Comparison of ENCODE assay signal across 8 cellular contexts in genomic region chr1:43707191-43708005, GRCh38. TPM values are rescaled to one million over a fixed set of nuclear protein-coding genes. Genes with fewer than 3 reads are reported as not detected.
DNase-seq lines count a peak whose midpoint lies in the region; ATAC-seq and TF ChIP-seq lines count a peak whose summit lies in the region.

A gene with protein sequence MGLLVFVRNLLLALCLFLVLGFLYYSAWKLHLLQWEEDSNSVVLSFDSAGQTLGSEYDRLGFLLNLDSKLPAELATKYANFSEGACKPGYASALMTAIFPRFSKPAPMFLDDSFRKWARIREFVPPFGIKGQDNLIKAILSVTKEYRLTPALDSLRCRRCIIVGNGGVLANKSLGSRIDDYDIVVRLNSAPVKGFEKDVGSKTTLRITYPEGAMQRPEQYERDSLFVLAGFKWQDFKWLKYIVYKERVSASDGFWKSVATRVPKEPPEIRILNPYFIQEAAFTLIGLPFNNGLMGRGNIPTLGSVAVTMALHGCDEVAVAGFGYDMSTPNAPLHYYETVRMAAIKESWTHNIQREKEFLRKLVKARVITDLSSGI (plus strand): TSS chr1:43707536. CDS start chr1:43736263, 28,727 bp downstream.

- peak within 1 kb of the TSS; percentile 78 for H3K4me3 ChIP-seq in WI38 (ENCODE audit: low read depth, low read length)
- peak within 1 kb of the TSS; percentile 65 to 89 (median 76) for H3K4me3 ChIP-seq in mammary epithelial cell (replicated peaks in 1 of 3; ENCODE audit: insufficient read depth in 1 of 3, low read depth in 2 of 3, low read length in 3 of 3)

- H3K27ac ChIP-seq in mammary epithelial cell (ENCODE audit: insufficient read depth, low read depth, low read length) = peak within 1 kb of the TSS; percentile 56

- WGBS in mammary epithelial cell (ENCODE audit: low coverage, missing lambda C conversion rate) = 2% methylated on average over 13 of the region's 102 CpGs

- DNase-seq in ACHN (peak; percentile 92), NCI-H2227 treated with DMSO at 0.1 percent for 48 hours (lab: John Stamatoyannopoulos, UW) (peak; percentile 82), mammary epithelial cell (peak; percentile 89), iPS-NIHi7 (ENCODE audit: extremely low spot score) (peak; percentile 99), smooth muscle cell of the brain vasculature (ENCODE audit: low read depth, low spot score) (peak; percentile 73)

- peaks cover 18% of the 10 kb centered on the region for H3K36me3 ChIP-seq in mammary epithelial cell (ENCODE audit: insufficient read depth, low read length)

- peaks cover 42% of the 10 kb centered on the region for H3K79me2 ChIP-seq in mammary epithelial cell (ENCODE audit: insufficient read depth, low read length)

- CTCF ChIA-PET in mammary epithelial cell (lab: Charles Lee; ENCODE audit: low non-redundant PET) = no interaction called here

- H3K9me3 ChIP-seq in mammary epithelial cell (replicated peaks; ENCODE audit: insufficient read depth, low read length) = no peaks in the 10 kb centered on the region

- in situ Hi-C loops in ACHN (cut with HindIII; ENCODE audit: low pct_ligation_motif_present, low pct_unique_long_range_greater_than_20kb, low sequenced_read_pairs) (no loop called here), mammary epithelial cell (cut with MboI; ENCODE audit: low sequenced_read_pairs in 2 of 2) (no loop called here)

- H3K4me2 ChIP-seq in mammary epithelial cell (ENCODE audit: insufficient read depth, low read depth, low read length) = peak within 1 kb of the TSS; percentile 95

- peaks cover 38% of the 10 kb centered on the region for H3K4me1 ChIP-seq in mammary epithelial cell (ENCODE audit: insufficient read depth, low read length)

- peak; percentile 76 for ATAC-seq in GM18873 (IDR thresholded peaks at IDR 0.05; ENCODE audit: low FRiP score, unreplicated experiment)
- ATAC-seq in HG03135 (IDR thresholded peaks at IDR 0.05; ENCODE audit: unreplicated experiment) = peak; percentile 92

- H3K27me3 ChIP-seq in mammary epithelial cell (ENCODE audit: insufficient read depth, low read length) = no peaks in the 10 kb centered on the region

- no peaks in the 10 kb centered on the region for H4K20me1 ChIP-seq in mammary epithelial cell (ENCODE audit: insufficient read depth, low read length)

- peak within 1 kb of the TSS; percentile 72 for H2AFZ ChIP-seq in mammary epithelial cell (ENCODE audit: low read depth, low read length)

- TF ChIP-seq CTCF in WI38 (IDR thresholded peaks at IDR 0.05; ENCODE audit: low read depth, low read length) (no peak), mammary epithelial cell (conservative IDR thresholded peaks at IDR 0.05 in 1 of 2, IDR thresholded peaks at IDR 0.05 in 1 of 2; ENCODE audit: extremely low read depth in 1 of 2, insufficient read depth in 1 of 2, low read depth in 1 of 2, low read length in 2 of 2) (no peak)

- intact Hi-C loops in mammary epithelial cell (cut with micrococcal nuclease) = loop anchor here (2.0 to 10.0 kb wide), 4 partner anchors 179 to 333 kb away; partner anchors contain the start of gene SLC6A9

- dilution Hi-C loops in mammary epithelial cell (cut with HindIII; ENCODE audit: low sequenced_read_pairs) = loop anchor here (5.0 kb wide), 2 partner anchors 55 to 85 kb away; no protein-coding TSS in a partner anchor

- no TSS peak for BruUV-seq in mammary epithelial cell (replicated peaks; lab: Mats Ljungman, UMichigan)

- peak within 1 kb of the TSS; percentile 84 for H3K9ac ChIP-seq in mammary epithelial cell (ENCODE audit: insufficient read depth, low read length)

RNA-seq across cellular contexts. Expression of the gene that starts here (rescaled TPM):
- total RNA-seq in mammary epithelial cell = 10 to 100 TPM; 10.7 to 20.2 TPM
- 7.8 TPM for polyA plus RNA-seq in mammary epithelial cell
- polyA minus RNA-seq in mammary epithelial cell = 60.4 TPM

Comparison
In these comparisons a context has a peak if more than half of its experiments do, and no peak if none do; other contexts are left out.
1. Peak in every context shown above with its lines: DNase-seq, ATAC-seq, H3K4me3 ChIP-seq and H3K27ac ChIP-seq.